1 cellular context compared by ENCODE assay signal in the genomic region with DNA sequence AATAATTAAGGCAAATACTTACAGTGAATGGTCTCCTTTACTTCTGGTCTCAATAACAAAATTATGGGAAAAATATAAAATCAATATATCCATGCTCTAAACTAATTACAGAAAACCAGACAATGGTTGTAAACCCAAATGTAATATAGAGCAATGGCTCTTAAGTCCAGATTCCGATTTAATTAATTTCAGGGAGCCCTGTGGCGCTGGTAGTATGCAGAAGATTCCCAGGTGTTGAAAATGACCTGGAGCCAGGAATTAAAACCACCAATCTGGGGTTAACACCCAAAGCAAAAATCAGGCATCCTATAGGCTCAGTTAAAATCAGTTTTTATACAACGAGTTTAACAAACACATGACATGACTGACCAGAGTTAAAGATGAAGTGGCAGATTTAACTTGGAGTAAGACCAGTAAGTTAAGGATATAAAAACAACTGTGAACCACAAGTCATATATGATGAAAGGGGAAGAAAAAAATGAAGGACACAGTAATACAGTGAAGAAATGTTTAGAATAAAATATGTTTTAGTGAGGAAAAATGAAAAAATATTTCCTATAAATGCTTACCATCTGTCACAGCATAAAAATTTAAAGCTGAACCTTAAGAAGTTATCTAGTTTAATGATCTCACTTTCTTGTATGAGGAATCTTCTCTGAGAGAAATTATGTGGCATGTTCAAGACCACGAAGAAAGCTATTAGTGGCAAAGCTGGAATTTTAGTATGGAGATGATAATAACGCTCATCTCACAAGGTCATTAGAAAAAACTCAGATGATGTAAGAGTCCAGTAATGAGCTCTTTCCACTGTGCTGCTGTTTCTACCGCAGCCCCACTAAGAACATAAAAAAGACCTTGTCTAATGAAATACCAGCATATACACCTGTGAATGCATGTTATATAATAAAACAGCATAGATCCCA.
A peak's percentile ranks its signal among the peaks of the same experiment; 100 is the strongest.
TF ChIP-seq lines count a peak whose summit lies in the region.

No MANE protein-coding gene starts in this region.

TF ChIP-seq in SK-N-SH, 30 proteins besides CTCF, POLR2A, EP300 and RAD21:
- peak; percentile 68; the same call in 1 of the 2 replicates for TF ChIP-seq RCOR1 (IDR thresholded peaks at IDR 0.05; ENCODE audit: low read length)
- TF ChIP-seq PBX3 (IDR thresholded peaks at IDR 0.05) = peak; percentile 33
- no peak for TF ChIP-seq SMC3 (IDR thresholded peaks at IDR 0.05; ENCODE audit: low read depth, low read length)
- peak; percentile 22; the same call in 1 of the 2 replicates for TF ChIP-seq NFIC (IDR thresholded peaks at IDR 0.05; ENCODE audit: borderline replicate concordance)
- TF ChIP-seq TEAD4 (IDR thresholded peaks at IDR 0.05; ENCODE audit: borderline replicate concordance, insufficient read depth) = peak; percentile 51; the same call in 1 of the 2 replicates
- TF ChIP-seq, protein P1, sequence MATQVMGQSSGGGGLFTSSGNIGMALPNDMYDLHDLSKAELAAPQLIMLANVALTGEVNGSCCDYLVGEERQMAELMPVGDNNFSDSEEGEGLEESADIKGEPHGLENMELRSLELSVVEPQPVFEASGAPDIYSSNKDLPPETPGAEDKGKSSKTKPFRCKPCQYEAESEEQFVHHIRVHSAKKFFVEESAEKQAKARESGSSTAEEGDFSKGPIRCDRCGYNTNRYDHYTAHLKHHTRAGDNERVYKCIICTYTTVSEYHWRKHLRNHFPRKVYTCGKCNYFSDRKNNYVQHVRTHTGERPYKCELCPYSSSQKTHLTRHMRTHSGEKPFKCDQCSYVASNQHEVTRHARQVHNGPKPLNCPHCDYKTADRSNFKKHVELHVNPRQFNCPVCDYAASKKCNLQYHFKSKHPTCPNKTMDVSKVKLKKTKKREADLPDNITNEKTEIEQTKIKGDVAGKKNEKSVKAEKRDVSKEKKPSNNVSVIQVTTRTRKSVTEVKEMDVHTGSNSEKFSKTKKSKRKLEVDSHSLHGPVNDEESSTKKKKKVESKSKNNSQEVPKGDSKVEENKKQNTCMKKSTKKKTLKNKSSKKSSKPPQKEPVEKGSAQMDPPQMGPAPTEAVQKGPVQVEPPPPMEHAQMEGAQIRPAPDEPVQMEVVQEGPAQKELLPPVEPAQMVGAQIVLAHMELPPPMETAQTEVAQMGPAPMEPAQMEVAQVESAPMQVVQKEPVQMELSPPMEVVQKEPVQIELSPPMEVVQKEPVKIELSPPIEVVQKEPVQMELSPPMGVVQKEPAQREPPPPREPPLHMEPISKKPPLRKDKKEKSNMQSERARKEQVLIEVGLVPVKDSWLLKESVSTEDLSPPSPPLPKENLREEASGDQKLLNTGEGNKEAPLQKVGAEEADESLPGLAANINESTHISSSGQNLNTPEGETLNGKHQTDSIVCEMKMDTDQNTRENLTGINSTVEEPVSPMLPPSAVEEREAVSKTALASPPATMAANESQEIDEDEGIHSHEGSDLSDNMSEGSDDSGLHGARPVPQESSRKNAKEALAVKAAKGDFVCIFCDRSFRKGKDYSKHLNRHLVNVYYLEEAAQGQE (IDR thresholded peaks at IDR 0.05; ENCODE audit: low read depth, low read length) = no peak
- no peak for TF ChIP-seq MXI1 (IDR thresholded peaks at IDR 0.05; ENCODE audit: low read depth, low read length)
- peak; percentile 26; the same call in 1 of the 2 replicates for TF ChIP-seq FOSL2 (IDR thresholded peaks at IDR 0.05; ENCODE audit: borderline replicate concordance, low read depth)
- TF ChIP-seq TCF12 (IDR thresholded peaks at IDR 0.05) = peak; percentile 63
- peak; percentile 54; the same call in 1 of the 2 replicates for TF ChIP-seq POLR2AphosphoS5 (IDR thresholded peaks at IDR 0.05; ENCODE audit: low read depth, low read length)
TF ChIP-seq in SK-N-SH: peak in this region for 7.
